8 cellular contexts compared by ENCODE assay signal in the genomic region with DNA sequence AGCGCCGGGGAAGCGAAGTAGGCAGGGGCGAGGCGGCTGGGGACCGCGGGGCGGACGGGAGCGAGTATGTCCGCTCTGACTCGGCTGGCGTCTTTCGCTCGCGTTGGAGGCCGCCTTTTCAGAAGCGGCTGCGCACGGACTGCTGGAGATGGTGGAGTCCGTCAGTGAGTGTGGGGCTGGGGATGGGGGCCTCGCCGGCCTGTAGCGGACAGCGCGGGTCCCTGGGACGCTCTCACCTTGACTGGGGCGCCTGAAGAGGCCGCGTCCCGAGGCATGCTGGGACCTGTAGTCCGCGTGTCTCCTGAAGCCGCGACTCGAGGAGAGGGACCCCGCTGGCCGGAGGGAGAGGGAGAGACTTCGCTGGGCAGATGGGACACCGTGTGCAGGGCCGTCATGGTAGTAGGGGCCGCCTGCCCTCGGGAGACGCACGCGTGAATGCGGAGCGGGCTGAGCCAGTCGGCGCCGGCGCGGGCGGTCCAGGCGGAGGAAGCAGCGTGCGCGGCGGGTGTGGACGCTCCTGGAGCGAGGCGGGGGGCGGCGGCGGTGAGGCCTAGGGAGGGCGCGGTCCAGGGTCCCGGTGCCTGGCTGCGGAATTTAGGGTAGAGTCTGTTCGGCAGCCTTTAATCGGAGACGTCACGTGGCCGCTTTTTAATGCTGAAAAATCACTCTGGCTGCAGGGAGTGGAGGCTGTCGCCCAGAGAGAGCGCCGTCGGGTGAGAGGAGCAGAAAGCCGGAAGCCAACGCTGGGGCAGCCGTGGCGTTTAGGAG.
A peak's percentile ranks its signal among the peaks of the same experiment; 100 is the strongest.
DNase-seq lines count a peak whose midpoint lies in the region; ATAC-seq and TF ChIP-seq lines count a peak whose summit lies in the region.

A gene (plus strand): TSS at position 30 of the 768 bp plus-strand sequence. CDS start 37 bp downstream, at position 67.

- H3K4me3 ChIP-seq in astrocyte of the spinal cord (ENCODE audit: low read depth, low read length) = peak within 1 kb of the TSS; percentile 86

- peaks cover 9% of the 10 kb centered on the region for H3K36me3 Mint-ChIP-seq in T-helper 1 cell treated with Interleukin-12 subunit alpha and Interleukin-12 subunit beta and Interleukin-4 antibody, amounts not matched to agents 30 μg/mL and 1 μg/mL, for 36 hours (ENCODE audit: low read depth)

- DNase-seq in NCI-H187 (lab: John Stamatoyannopoulos, UW) = peak; percentile 82 to 93
- DNase-seq in NCI-H187 treated with DMSO at 0.1 percent for 48 hours (lab: John Stamatoyannopoulos, UW) = no peak
- peak; percentile 85 for DNase-seq in NCI-H1105 treated with DMSO at 0.1 percent for 48 hours (lab: John Stamatoyannopoulos, UW)
- peak; percentile 88 for DNase-seq in astrocyte of the spinal cord (ENCODE audit: low read depth, low spot score)
- DNase-seq in hippocampal formation (lab: John Stamatoyannopoulos, UW) = peak; percentile 82 to 92
- DNase-seq in retina = peak; percentile 99

- no peaks in the 10 kb centered on the region for H3K9me3 Mint-ChIP-seq in T-helper 1 cell treated with Interleukin-12 subunit alpha and Interleukin-12 subunit beta and Interleukin-4 antibody, amounts not matched to agents 30 μg/mL and 1 μg/mL, for 36 hours

- peak within 1 kb of the TSS; percentile 98 for H3K4me3 Mint-ChIP-seq in T-helper 1 cell treated with Interleukin-12 subunit alpha and Interleukin-12 subunit beta and Interleukin-4 antibody, amounts not matched to agents 30 μg/mL and 1 μg/mL, for 36 hours

- peak within 1 kb of the TSS; percentile 98 for H3K27ac Mint-ChIP-seq in T-helper 1 cell treated with Interleukin-12 subunit alpha and Interleukin-12 subunit beta and Interleukin-4 antibody, amounts not matched to agents 30 μg/mL and 1 μg/mL, for 36 hours

- TF ChIP-seq CTCF in astrocyte of the spinal cord (IDR thresholded peaks at IDR 0.05; ENCODE audit: low read depth, low read length) = no peak

- peaks cover 24% of the 10 kb centered on the region for H3K4me1 Mint-ChIP-seq in T-helper 1 cell treated with Interleukin-12 subunit alpha and Interleukin-12 subunit beta and Interleukin-4 antibody, amounts not matched to agents 30 μg/mL and 1 μg/mL, for 36 hours (ENCODE audit: low read depth)

- no peaks in the 10 kb centered on the region for H3K27me3 Mint-ChIP-seq in T-helper 1 cell treated with Interleukin-12 subunit alpha and Interleukin-12 subunit beta and Interleukin-4 antibody, amounts not matched to agents 30 μg/mL and 1 μg/mL, for 36 hours (ENCODE audit: low read depth)

- peak; percentile 94 for ATAC-seq in HG02678 (IDR thresholded peaks at IDR 0.05; ENCODE audit: unreplicated experiment)

- in situ Hi-C loops in astrocyte of the spinal cord (cut with HindIII; ENCODE audit: low sequenced_read_pairs) = no loop called here
